ENCODE assay signal across 10 cellular contexts in genomic region chr4:139617702-139618490, GRCh38. TPM values are rescaled to one million over a fixed set of nuclear protein-coding genes. Genes with fewer than 3 reads are reported as not detected.
A peak's percentile ranks its signal among the peaks of the same experiment; 100 is the strongest.
DNase-seq lines count a peak whose midpoint lies in the region; TF ChIP-seq lines count a peak whose summit lies in the region.
"Had no signal": no experiment of that assay in that cellular context is flagged by ENCODE, and none has a peak within 500 bp of the region (broad histone marks: within the 10 kb centered on the region; RNA-seq: fewer than 3 reads in every experiment).

No MANE protein-coding gene starts in this region.

- no peaks in the 10 kb centered on the region for H3K36me3 Mint-ChIP-seq in neural progenitor cell

- intact Hi-C loops in colonic mucosa (cut with DNase I): no loop called here

- no peaks in the 10 kb centered on the region for H3K27me3 ChIP-seq in colonic mucosa
- no peaks in the 10 kb centered on the region for H3K27me3 ChIP-seq in neural progenitor cell

- H3K9me3 ChIP-seq in colonic mucosa: no peaks in the 10 kb centered on the region
- H3K9me3 ChIP-seq in neural progenitor cell (ENCODE audit: low read depth): no peaks in the 10 kb centered on the region

- DNase-seq in GM12865 (ENCODE audit: low read depth): peak; percentile 5
- peak; percentile 10 for DNase-seq in NOMO-1 treated with DMSO at 0.1 percent for 48 hours (lab: John Stamatoyannopoulos, UW; ENCODE audit: unreplicated experiment)
- no peak for DNase-seq in colonic mucosa
- DNase-seq in neural progenitor cell (ENCODE audit: low spot score): no peak
- DNase-seq in NCI-H1694 (lab: John Stamatoyannopoulos, UW): no peak
- no peak for DNase-seq in hypothalamus (lab: John Stamatoyannopoulos, UW)
- DNase-seq in COLO668 (lab: John Stamatoyannopoulos, UW; ENCODE audit: unreplicated experiment): no peak
- no peak for DNase-seq in stimulated activated naive CD4-positive, alpha-beta T cell treated with Interleukin-2 at 50 U/mL for 16 hours (lab: John Stamatoyannopoulos, UW)
- DNase-seq: activated CD4-positive, alpha-beta T cell treated with anti-CD3 and anti-CD28 coated beads for 48 hours; NCI-H82 had no signal

- H3K79me2 ChIP-seq in neural progenitor cell (ENCODE audit: low read depth): no peaks in the 10 kb centered on the region

- H3K27ac Mint-ChIP-seq in neural progenitor cell: no peak overlapping the region

- H3K4me2 ChIP-seq in neural progenitor cell: no peak overlapping the region

- no peaks in the 10 kb centered on the region for H3K4me1 ChIP-seq in colonic mucosa
- H3K4me1 ChIP-seq in neural progenitor cell: peaks cover 9% of the 10 kb centered on the region

- no peaks in the 10 kb centered on the region for H4K20me1 ChIP-seq in neural progenitor cell (ENCODE audit: low read depth)

- H3K9ac ChIP-seq in colonic mucosa (ENCODE audit: low read depth in 2 of 2, low read length in 2 of 2) (no peak overlapping the region), neural progenitor cell (no peak overlapping the region)

- no peak overlapping the region for H3K4me3 ChIP-seq in GM12865 (ENCODE audit: low read depth, low read length)
- no peak overlapping the region for H3K4me3 ChIP-seq in colonic mucosa
- H3K4me3 ChIP-seq in neural progenitor cell: no peak overlapping the region

- H3K27ac ChIP-seq in colonic mucosa (no peak overlapping the region), neural progenitor cell (no peak overlapping the region)

- H3K27me3 Mint-ChIP-seq in neural progenitor cell (ENCODE audit: insufficient read depth, low read depth): peaks cover 2% of the 10 kb centered on the region

- no peaks in the 10 kb centered on the region for H3K9me3 Mint-ChIP-seq in neural progenitor cell

- TF ChIP-seq CTCF in GM12865 (IDR thresholded peaks at IDR 0.05; ENCODE audit: insufficient read depth, low read depth, low read length, missing control alignments): peak; percentile 28
- TF ChIP-seq CTCF in colonic mucosa (IDR thresholded peaks at IDR 0.05): peak; percentile 39
- TF ChIP-seq CTCF in neural progenitor cell (IDR thresholded peaks at IDR 0.05): peak; percentile 43

- H3F3A ChIP-seq in neural progenitor cell (ENCODE audit: low read depth): peaks cover 9% of the 10 kb centered on the region

- no peak overlapping the region for H2AFZ ChIP-seq in neural progenitor cell (replicated peaks)

- no peak overlapping the region for H3K4me3 Mint-ChIP-seq in neural progenitor cell

- H3K4me1 Mint-ChIP-seq in neural progenitor cell: peaks cover 10% of the 10 kb centered on the region

- H3K36me3 ChIP-seq in colonic mucosa (no peaks in the 10 kb centered on the region), neural progenitor cell (no peaks in the 10 kb centered on the region)

RNA-seq across cellular contexts. Expression of gene MGST2, which starts 47.7 kb away (rescaled TPM):
- total RNA-seq in colonic mucosa (100 to 1,000 TPM; 105 to 157 TPM), neural progenitor cell (ENCODE audit: low replicate concordance) (4.4 and 7.1 TPM in 2 replicates)

Comparison
In these comparisons a context has a peak if more than half of its experiments do, and no peak if none do; other contexts are left out.
1. DNase-seq: peak in GM12865 (single experiment) and NOMO-1 treated with DMSO at 0.1 percent for 48 hours (single experiment); none in colonic mucosa (single experiment), neural progenitor cell (single experiment), NCI-H1694 (single experiment), hypothalamus (0 of 51), COLO668 (single experiment) and stimulated activated naive CD4-positive, alpha-beta T cell treated with Interleukin-2 at 50 U/mL for 16 hours (single experiment).
2. RNA of gene MGST2, which starts 47.7 kb away (total RNA-seq): 105 to 157 TPM in colonic mucosa; 4.4 to 7.1 TPM in neural progenitor cell; every median in the first group is over 10 times any median in the second.
3. Peak in every context shown above with its lines, with median percentiles within 50 percentile points of each other: CTCF ChIP-seq.